ENCODE assay signal across 23 cellular contexts in genomic region chr22:29442976-29443375, GRCh38. TPM values are rescaled to one million over a fixed set of nuclear protein-coding genes. Genes with fewer than 3 reads are reported as not detected.
"Had no signal": no experiment of that assay in that cellular context is flagged by ENCODE, and none has a peak within 500 bp of the region (broad histone marks: within the 10 kb centered on the region; RNA-seq: fewer than 3 reads in every experiment).

No MANE protein-coding gene starts in this region.

- H3K4me2 ChIP-seq: hepatocyte, smooth muscle cell had no signal

- H3K4me3 ChIP-seq: esophagus muscularis mucosa, hepatocyte, ovary, smooth muscle cell, uterus had no signal

- ATAC-seq: effector memory CD8-positive, alpha-beta T cell; naive thymus-derived CD4-positive, alpha-beta T cell; right cardiac atrium had no signal

- H3K4me1 ChIP-seq: esophagus muscularis mucosa, uterus had no signal

- H3K4me1 Mint-ChIP-seq: naive thymus-derived CD4-positive, alpha-beta T cell had no signal

- H3K9me3 ChIP-seq: esophagus muscularis mucosa, neutrophil, ovary, uterus had no signal

- H2AFZ ChIP-seq: hepatocyte had no signal

- H3K36me3 Mint-ChIP-seq: type B pancreatic cell had no signal

- H3K36me3 ChIP-seq: esophagus muscularis mucosa, neutrophil, ovary, uterus had no signal

- H3K79me2 ChIP-seq: hepatocyte had no signal

- H3K27me3 ChIP-seq: hepatocyte, neutrophil, ovary, uterus had no signal

- H3K27ac Mint-ChIP-seq: dendritic cell treated with granulocyte-macrophage colony-stimulating factor and Interleukin-4, amounts not matched to agents 40 ng/mL and 50 ng/mL, for 4 days; naive thymus-derived CD4-positive, alpha-beta T cell; type B pancreatic cell had no signal

- DNase-seq: effector memory CD8-positive, alpha-beta T cell; foreskin melanocyte; head of caudate nucleus; mesendoderm; naive thymus-derived CD4-positive, alpha-beta T cell; ovary; right cardiac atrium; stimulated activated CD4-positive, alpha-beta T cell treated with anti-CD3 and anti-CD28 coated beads, Interleukin-2, amount 100 ng/mL, for 48 hours; stimulated activated naive CD4-positive, alpha-beta T cell treated with Interleukin-2 at 50 U/mL for 16 hours; uterus had no signal

- H3K27ac ChIP-seq: epithelial cell of prostate, esophagus muscularis mucosa, hepatocyte, neutrophil, ovary, uterus had no signal

- H3K4me3 Mint-ChIP-seq: dendritic cell treated with granulocyte-macrophage colony-stimulating factor and Interleukin-4, amounts not matched to agents 40 ng/mL and 50 ng/mL, for 4 days; effector memory CD8-positive, alpha-beta T cell; type B pancreatic cell had no signal

- H3K9me3 Mint-ChIP-seq: dendritic cell treated with granulocyte-macrophage colony-stimulating factor and Interleukin-4, amounts not matched to agents 40 ng/mL and 50 ng/mL, for 4 days; effector memory CD8-positive, alpha-beta T cell; type B pancreatic cell had no signal

- FAIRE-seq: colon, islet of Langerhans had no signal

RNA-seq across cellular contexts. Expression of gene RFPL1, which starts 4.6 kb away (rescaled TPM):
- total RNA-seq: esophagus muscularis mucosa, hepatocyte, lung microvascular endothelial cell, mononuclear cell, ovary, posterior vena cava, right cardiac atrium, smooth muscle cell, uterus had no signal
- polyA plus RNA-seq: hepatocyte, neural cell, ovary, right cardiac atrium had no signal

RNA-seq across cellular contexts. Expression of gene NEFH, which starts 37.0 kb away (rescaled TPM):
- total RNA-seq: lung microvascular endothelial cell, smooth muscle cell had no signal
